Comparison of ENCODE assay signal across 24 cellular contexts in genomic region chr2:238167344-238167715, GRCh38. TPM values are rescaled to one million over a fixed set of nuclear protein-coding genes. Genes with fewer than 3 reads are reported as not detected.
A peak's percentile ranks its signal among the peaks of the same experiment; 100 is the strongest.
DNase-seq lines count a peak whose midpoint lies in the region; FAIRE-seq and TF ChIP-seq lines count a peak whose summit lies in the region.
"Had no signal": no experiment of that assay in that cellular context is flagged by ENCODE, and none has a peak within 500 bp of the region (broad histone marks: within the 10 kb centered on the region; RNA-seq: fewer than 3 reads in every experiment).

No MANE protein-coding gene starts in this region.

- no peak for TF ChIP-seq POLR2A in Peyer's patch (IDR thresholded peaks at IDR 0.05)
- no peak for TF ChIP-seq POLR2A in H1 (IDR thresholded peaks at IDR 0.05; ENCODE audit: control extremely low read depth in 1 of 2, low read depth in 2 of 2, low read length in 2 of 2)
- no peak for TF ChIP-seq POLR2A in stomach (IDR thresholded peaks at IDR 0.05)

- no peak overlapping the region for H2BK20ac ChIP-seq in H1 (ENCODE audit: low read length)

- POLR2A ChIA-PET in H1 (lab: Charles Lee; ENCODE audit: partially characterized antibody), result interaction anchor here (1.0 to 1.3 kb wide), 3 partner anchors 10 to 36 kb away, joined by 3 read pairs; partner anchors contain the start of gene ILKAP

- no peak overlapping the region for H3K4me3 ChIP-seq in BLaER1 treated with 17β-estradiol and CSF1 and Interleukin-3, amounts not matched to agents 10 nM and 100 nM
- H3K4me3 ChIP-seq in Peyer's patch (no peak overlapping the region), H1 (ENCODE audit: extremely low read depth in 1 of 4, insufficient read depth in 2 of 4, low read depth in 3 of 4, low read length in 4 of 4) (no peak overlapping the region), stomach (no peak overlapping the region)
- H3K4me3 ChIP-seq: left lung had no signal

- no peaks in the 10 kb centered on the region for H3K27me3 ChIP-seq in BLaER1 treated with 17β-estradiol and CSF1 and Interleukin-3, amounts not matched to agents 10 nM and 100 nM
- peaks cover 0 to 16% of the 10 kb centered on the region in 2 donors for H3K27me3 ChIP-seq in Peyer's patch
- peaks cover 14 to 28% (median 25%) of the 10 kb centered on the region in 4 experiments for H3K27me3 ChIP-seq in H1 (replicated peaks in 1 of 4; ENCODE audit: control insufficient read depth in 3 of 4, extremely low read depth in 1 of 4, insufficient read depth in 3 of 4, low read length in 3 of 4)
- H3K27me3 ChIP-seq in stomach, result peaks cover 0 to 30% (median 21%) of the 10 kb centered on the region in 3 donors

- TF ChIP-seq EP300 in H1 (IDR thresholded peaks at IDR 0.05; ENCODE audit: borderline replicate concordance in 1 of 2, low read depth in 2 of 2, low read length in 2 of 2) (no peak), stomach (IDR thresholded peaks at IDR 0.05) (no peak)

- FAIRE-seq in H1 (lab: Jason Lieb, UNC), result no peak

- H3K9me3 ChIP-seq in BLaER1 treated with 17β-estradiol and CSF1 and Interleukin-3, amounts not matched to agents 10 nM and 100 nM (replicated peaks in 1 of 11), result no peaks in the 10 kb centered on the region
- H3K9me3 ChIP-seq in Peyer's patch (no peaks in the 10 kb centered on the region), H1 (ENCODE audit: insufficient read depth in 2 of 2, low read depth in 1 of 2, low read length in 1 of 2) (no peaks in the 10 kb centered on the region), stomach (no peaks in the 10 kb centered on the region)
- H3K9me3 ChIP-seq: left lung had no signal

- no peak overlapping the region for H2BK120ac ChIP-seq in H1 (replicated peaks; ENCODE audit: low read depth, low read length)

- H4K20me1 ChIP-seq in BLaER1 treated with 17β-estradiol and CSF1 and Interleukin-3, amounts not matched to agents 10 nM and 100 nM, result peaks cover 0 to 35% (median 0%) of the 10 kb centered on the region in 11 experiments; a peak in 7 of 22 replicates
- H4K20me1 ChIP-seq in H1 (replicated peaks in 1 of 2; ENCODE audit: control insufficient read depth in 1 of 2, insufficient read depth in 2 of 2, low read length in 2 of 2), result peaks cover 6 to 10% of the 10 kb centered on the region in 2 experiments

- H3K4ac ChIP-seq in H1 (replicated peaks; ENCODE audit: insufficient read length, low read depth, low read length), result no peak overlapping the region

- TF ChIP-seq CTCF in Peyer's patch (IDR thresholded peaks at IDR 0.05) (no peak), H1 (IDR thresholded peaks at IDR 0.05; ENCODE audit: control extremely low read depth in 1 of 3, insufficient read depth in 1 of 3, low read depth in 1 of 3, low read length in 3 of 3) (no peak), stomach (IDR thresholded peaks at IDR 0.05) (no peak)

- no peak overlapping the region for H4K91ac ChIP-seq in H1 (replicated peaks; ENCODE audit: insufficient read length, low read length)

- WGBS in H1 (ENCODE audit: extremely low coverage in 1 of 2, insufficient coverage in 1 of 2, insufficient read length in 1 of 2, insufficient replicate concordance in 2 of 2, low coverage in 1 of 2, low lambda C conversion rate in 2 of 2, missing lambda C conversion rate in 1 of 2), 2 experiments, result 98% methylated on average over 7 of the region's 7 CpGs; no CpG with 5 or more reads in 1 of the 2 experiments
- WGBS in stomach, 5 donors, result 87 to 93% (median 89%) methylated on average over 3 to 7 of the region's 7 CpGs

- H2BK5ac ChIP-seq in H1 (ENCODE audit: low read depth, low read length), result peak overlapping the region; percentile 60; the same call in 1 of the 2 replicates

- H2AFZ ChIP-seq in H1 (ENCODE audit: low read length), result no peak overlapping the region

- DNase-seq in Peyer's patch (peak in 2 of 3 donors; percentile 39 to 44), H1 (ENCODE audit: low read depth in 1 of 2, low spot score in 2 of 2) (no peak), stomach (peak; percentile 9), NCI-H446 (lab: John Stamatoyannopoulos, UW) (no peak), EL (no peak), COLO668 (lab: John Stamatoyannopoulos, UW; ENCODE audit: unreplicated experiment) (no peak)
- DNase-seq: activated CD8-positive, alpha-beta memory T cell treated with anti-CD3 and anti-CD28 coated beads for 24 hours; activated effector memory CD4-positive, alpha-beta T cell treated with Interleukin-2 at 50 U/mL for 16 hours; activated naive CD8-positive, alpha-beta T cell treated with anti-CD3 and anti-CD28 coated beads, Interleukin-2, amount 10 ng/mL, durations not matched to agents 7 days and 5 days; DMS79; effector memory CD8-positive, alpha-beta T cell; GDM1; GOT3; left lung; mesendoderm; NCI-H1092; NCI-H1694 treated with DMSO at 0.1 percent for 48 hours; NCI-H2171 treated with DMSO at 0.1 percent for 48 hours; NCI-H510A treated with DMSO at 0.1 percent for 48 hours; PC-3; SHP77 had no signal

- intact Hi-C loops in stomach (cut with DNase I; ENCODE audit: low total_unique reads), result no loop called here

- no peak for TF ChIP-seq RAD21 in H1 (IDR thresholded peaks at IDR 0.05 in 1 of 2, conservative IDR thresholded peaks at IDR 0.05 in 1 of 2; ENCODE audit: low read depth in 2 of 2, low read length in 2 of 2)

- no peaks in the 10 kb centered on the region; the same call in 1 of the 2 replicates for H3K79me1 ChIP-seq in H1 (ENCODE audit: low read depth, low read length)

- no peak overlapping the region for H3K56ac ChIP-seq in H1 (replicated peaks; ENCODE audit: insufficient read length, low read depth, low read length)

- H3K23ac ChIP-seq in H1 (ENCODE audit: insufficient read length), result no peak overlapping the region

- no peak overlapping the region for H2BK15ac ChIP-seq in H1 (ENCODE audit: low read length)

- peaks cover 41 to 65% (median 53%) of the 10 kb centered on the region in 11 experiments for H3K36me3 ChIP-seq in BLaER1 treated with 17β-estradiol and CSF1 and Interleukin-3, amounts not matched to agents 10 nM and 100 nM
- H3K36me3 ChIP-seq in Peyer's patch (peaks cover 0 to 32% (median 0%) of the 10 kb centered on the region in 3 donors), H1 (ENCODE audit: control insufficient read depth in 2 of 4, insufficient read depth in 4 of 4, low read length in 3 of 4) (peaks cover 2 to 13% (median 5%) of the 10 kb centered on the region in 4 experiments; a peak in 4 of 8 replicates), stomach (peaks cover 13 to 57% (median 51%) of the 10 kb centered on the region in 4 donors)

- no peak overlapping the region for H2BK12ac ChIP-seq in H1 (ENCODE audit: low read depth, low read length)

- CTCF ChIA-PET in H1 (lab: Charles Lee; ENCODE audit: partially characterized antibody), result interaction anchor here (1.1 kb wide), 1 partner anchor 27 kb away, joined by 4 read pairs; no protein-coding TSS in a partner anchor

- H3K27ac ChIP-seq in BLaER1 treated with 17β-estradiol and CSF1 and Interleukin-3, amounts not matched to agents 10 nM and 100 nM, result peak overlapping the region in 7 of 11 experiments; percentile 8 to 95 (median 89); a peak in 13 of 22 replicates
- H3K27ac ChIP-seq in Peyer's patch (no peak overlapping the region), H1 (ENCODE audit: low read depth, low read length) (no peak overlapping the region), stomach (no peak overlapping the region)
- H3K27ac ChIP-seq: left lung had no signal

- H3K18ac ChIP-seq in H1 (ENCODE audit: extremely low read depth, low read length), result no peak overlapping the region

- no peak overlapping the region; the same call in 1 of the 2 replicates for H4K8ac ChIP-seq in H1 (ENCODE audit: extremely low read depth, insufficient read depth, low read length)

- no peaks in the 10 kb centered on the region for H3K79me2 ChIP-seq in H1 (ENCODE audit: control insufficient read depth in 1 of 2, insufficient read depth in 2 of 2, low read length in 2 of 2)

- H3K14ac ChIP-seq in H1 (ENCODE audit: insufficient read length), result no peak overlapping the region

- H3K9ac ChIP-seq in BLaER1 treated with 17β-estradiol and CSF1 and Interleukin-3, amounts not matched to agents 10 nM and 100 nM, result peak overlapping the region in 3 of 11 experiments; percentile 70 to 80 (median 75); a peak in 5 of 22 replicates
- no peak overlapping the region for H3K9ac ChIP-seq in H1 (replicated peaks in 1 of 4; ENCODE audit: extremely low read depth in 1 of 4, low read depth in 3 of 4, low read length in 3 of 4)

- peak overlapping the region in 3 of 11 experiments; percentile 78 to 91 (median 90); a peak in 1 of 22 replicates for H3K4me2 ChIP-seq in BLaER1 treated with 17β-estradiol and CSF1 and Interleukin-3, amounts not matched to agents 10 nM and 100 nM
- H3K4me2 ChIP-seq in H1 (ENCODE audit: insufficient read depth in 1 of 2, low read depth in 2 of 2, low read length in 2 of 2), result no peak overlapping the region

- peaks cover 15 to 59% (median 48%) of the 10 kb centered on the region in 10 experiments for H3K4me1 ChIP-seq in BLaER1 treated with 17β-estradiol and CSF1 and Interleukin-3, amounts not matched to agents 10 nM and 100 nM
- H3K4me1 ChIP-seq in Peyer's patch (peaks cover 0 to 19% (median 4%) of the 10 kb centered on the region in 4 donors), H1 (replicated peaks in 1 of 4; ENCODE audit: control insufficient read depth in 3 of 4, insufficient read depth in 4 of 4, low read length in 3 of 4) (no peaks in the 10 kb centered on the region; a peak in 1 of 7 replicates), stomach (peaks cover 32 to 48% (median 38%) of the 10 kb centered on the region in 4 donors)

- no peak overlapping the region for H4K5ac ChIP-seq in H1 (ENCODE audit: insufficient read length, low read depth, low read length)

- peaks cover 4% of the 10 kb centered on the region; the same call in 1 of the 2 replicates for H3K23me2 ChIP-seq in H1 (ENCODE audit: low read depth, low read length)

- no peak overlapping the region for H2AK5ac ChIP-seq in H1 (ENCODE audit: low read depth, low read length)

RNA-seq across cellular contexts. Expression of gene ERFE, which starts 8.6 kb away (rescaled TPM):
- total RNA-seq in Peyer's patch, result under 1 TPM in 3 of 4 donors, not detected in 1; 0.40 to 0.57 (median 0.53) TPM
- 1.8 and 2.5 TPM in 2 replicates for total RNA-seq in H1 (2021; fragmentation: NEBNext Ultra II Directional; extraction: Animal tissue kit (Norgen Biotek cat#: 25700))
- 3.6 and 5.1 TPM in 2 replicates for polyA plus RNA-seq in H1 (2011; rRNA removed)
- polyA plus RNA-seq in H1 (2011; cell fraction: cytosol; rRNA removed), result 4.8 TPM
- polyA plus RNA-seq in H1 (2011; cell fraction: nucleus; rRNA removed), result 10.3 TPM
- polyA plus RNA-seq in H1 (2012, experiment 1 of 2), result 2.8 to 3.5 TPM (median 2.8 TPM) in 4 replicates
- polyA plus RNA-seq in H1 (2012, experiment 2 of 2), result 3.2 TPM
- polyA plus RNA-seq in H1 (2013, experiment 1 of 2), result 3.1 TPM
- polyA plus RNA-seq in H1 (2013, experiment 2 of 2), result 2.8 TPM
- 1.1 and 1.3 TPM in 2 replicates for polyA minus RNA-seq in H1 (2011; rRNA and poly(A)+ RNA removed)
- polyA minus RNA-seq in H1 (2011; cell fraction: cytosol; rRNA and poly(A)+ RNA removed), result 2.8 TPM
- polyA minus RNA-seq in H1 (2011; cell fraction: nucleus; rRNA and poly(A)+ RNA removed), result 1.4 TPM
- 1 to 10 TPM in 1 of 5 donors, under 1 TPM in 1, not detected in 3; 0.89 to 1.1 TPM for total RNA-seq in stomach
- polyA plus RNA-seq in stomach, result under 1 TPM in 2 of 3 donors, not detected in 1; 0.13 to 0.75 TPM
- polyA plus RNA-seq: CD14-positive monocyte had no signal

RNA-seq across cellular contexts. Expression of gene KLHL30, which starts 28.9 kb away (rescaled TPM):
- total RNA-seq in Peyer's patch, result under 1 TPM in 2 of 4 donors, not detected in 2; 0.27 to 0.28 TPM
- 0.08 TPM in 1 of 2 replicates, not detected in the other for total RNA-seq in H1 (2021; fragmentation: NEBNext Ultra II Directional; extraction: Animal tissue kit (Norgen Biotek cat#: 25700))
- 0.03 TPM in 1 of 2 replicates, not detected in the other for polyA plus RNA-seq in H1 (2011; rRNA removed)
- polyA plus RNA-seq in H1 (2011; cell fraction: cytosol; rRNA removed), result 0.01 TPM
- 0.07 TPM for polyA plus RNA-seq in H1 (2011; cell fraction: nucleus; rRNA removed)
- not detected in 4 replicates for polyA plus RNA-seq in H1 (2012, experiment 1 of 2)
- polyA plus RNA-seq in H1 (2012, experiment 2 of 2), result not detected
- not detected for polyA plus RNA-seq in H1 (2013, experiment 1 of 2)
- not detected for polyA plus RNA-seq in H1 (2013, experiment 2 of 2)
- not detected in 2 replicates for polyA minus RNA-seq in H1 (2011; rRNA and poly(A)+ RNA removed)
- polyA minus RNA-seq in H1 (2011; cell fraction: cytosol; rRNA and poly(A)+ RNA removed), result not detected
- not detected for polyA minus RNA-seq in H1 (2011; cell fraction: nucleus; rRNA and poly(A)+ RNA removed)
- total RNA-seq in stomach, result 1 to 10 TPM in 2 of 5 donors, under 1 TPM in 1, not detected in 2; 0.29 to 1.7 (median 1.3) TPM
- polyA plus RNA-seq in stomach, result under 1 TPM; 0.06 to 0.46 (median 0.15) TPM
- total RNA-seq: activated naive CD8-positive, alpha-beta T cell treated with anti-CD3 and anti-CD28 coated beads, Interleukin-2, amount 10 ng/mL, durations not matched to agents 7 days and 5 days; M059J; PC-3 had no signal

RNA-seq across cellular contexts. Expression of gene ILKAP, which starts 36.2 kb away (rescaled TPM):
- total RNA-seq in Peyer's patch, result 10 to 100 TPM; 35.7 to 52.4 (median 43.8) TPM
- total RNA-seq in H1 (2021; fragmentation: NEBNext Ultra II Directional; extraction: Animal tissue kit (Norgen Biotek cat#: 25700)), result 30.4 and 33.8 TPM in 2 replicates
- polyA plus RNA-seq in H1 (2011; rRNA removed), result 23.5 and 29.4 TPM in 2 replicates
- polyA plus RNA-seq in H1 (2011; cell fraction: cytosol; rRNA removed), result 35.7 TPM
- 41.3 TPM for polyA plus RNA-seq in H1 (2011; cell fraction: nucleus; rRNA removed)
- 23.2 to 32.3 TPM (median 29.4 TPM) in 4 replicates for polyA plus RNA-seq in H1 (2012, experiment 1 of 2)
- polyA plus RNA-seq in H1 (2012, experiment 2 of 2), result 29.2 TPM
- 23.9 TPM for polyA plus RNA-seq in H1 (2013, experiment 1 of 2)
- 24.4 TPM for polyA plus RNA-seq in H1 (2013, experiment 2 of 2)
- polyA minus RNA-seq in H1 (2011; rRNA and poly(A)+ RNA removed), result 23.3 and 23.4 TPM in 2 replicates
- polyA minus RNA-seq in H1 (2011; cell fraction: cytosol; rRNA and poly(A)+ RNA removed), result 7.9 TPM
- 37.9 TPM for polyA minus RNA-seq in H1 (2011; cell fraction: nucleus; rRNA and poly(A)+ RNA removed)
- total RNA-seq in stomach, result 10 to 100 TPM; 20.4 to 59.4 (median 33.6) TPM
- polyA plus RNA-seq in stomach, result 10 to 100 TPM; 37.1 to 55.1 (median 38.5) TPM

Comparison
In these comparisons a context has a peak if more than half of its experiments do, and no peak if none do; other contexts are left out.
1. H3K27ac ChIP-seq: peak in BLaER1 treated with 17β-estradiol and CSF1 and Interleukin-3, amounts not matched to agents 10 nM and 100 nM (7 of 11); none in Peyer's patch (0 of 4), H1 (single experiment) and stomach (0 of 5).
2. DNase-seq: peak in Peyer's patch (2 of 3) and stomach (single experiment); none in H1 (0 of 2), NCI-H446 (0 of 2), EL (single experiment) and COLO668 (single experiment).